19 cellular contexts compared by ENCODE assay signal in genomic region chr15:60301024-60301423, GRCh38.
DNase-seq lines count a peak whose midpoint lies in the region; ATAC-seq, FAIRE-seq and TF ChIP-seq lines count a peak whose summit lies in the region.
"Had no signal": no experiment of that assay in that cellular context is flagged by ENCODE, and none has a peak within 500 bp of the region (broad histone marks: within the 10 kb centered on the region; RNA-seq: fewer than 3 reads in every experiment).

No MANE protein-coding gene starts in this region.

- CTCF ChIA-PET in K562 (lab: Yijun Ruan, JAX; ENCODE audit: low intra/inter-chr PET ratio) = no interaction called here

- no peaks in the 10 kb centered on the region for H3K4me1 ChIP-seq in K562 (replicated peaks in 1 of 2; ENCODE audit: control insufficient read depth in 2 of 2, insufficient read depth in 2 of 2, low read length in 2 of 2)
- H3K4me1 ChIP-seq: colonic mucosa had no signal

- H3K9ac ChIP-seq in K562 (ENCODE audit: insufficient read depth in 1 of 2, low read depth in 2 of 2, low read length in 2 of 2) = no peak overlapping the region

- TF ChIP-seq CTCF in HFFc6 (IDR thresholded peaks at IDR 0.05) (no peak), K562 (IDR thresholded peaks at IDR 0.05 in 2 of 3, conservative IDR thresholded peaks at IDR 0.05 in 1 of 3; ENCODE audit: insufficient read depth in 2 of 3, low read depth in 1 of 3, low read length in 3 of 3) (no peak)

- TF ChIP-seq EP300 in K562 (IDR thresholded peaks at IDR 0.05; ENCODE audit: low read length) = no peak

- H3K4me3 ChIP-seq in K562 = no peak overlapping the region
- H3K4me3 ChIP-seq: colonic mucosa, gastroesophageal sphincter had no signal

- no peak for TF ChIP-seq POLR2A in K562 (conservative IDR thresholded peaks at IDR 0.05)
- TF ChIP-seq POLR2A in GM18505 (IDR thresholded peaks at IDR 0.05; ENCODE audit: borderline replicate concordance, extremely low read depth, insufficient read depth, insufficient read length) = no peak

- BruUV-seq in K562 (replicated peaks; lab: Mats Ljungman, UMichigan) = no TSS peak

- no peaks in the 10 kb centered on the region for H3K9me3 Mint-ChIP-seq in HFFc6
- H3K9me3 Mint-ChIP-seq: natural killer cell treated with Interleukin-12 subunit alpha and Interleukin-12 subunit beta and Interleukin-15 and Interleukin-18, amount 100 ng/mL, for 72 hours had no signal

- 0% methylated on average over 1 of the region's 1 CpG for WGBS in K562 (ENCODE audit: insufficient coverage, low coverage, missing lambda C conversion rate)

- no peaks in the 10 kb centered on the region for H3K9me3 ChIP-seq in K562 (replicated peaks; ENCODE audit: control insufficient read depth, insufficient read depth, low read depth, low read length)
- H3K9me3 ChIP-seq: colonic mucosa had no signal

- no peak overlapping the region for H3K27ac ChIP-seq in K562 (ENCODE audit: extremely low read depth, low read depth, low read length)
- H3K27ac ChIP-seq: colonic mucosa, gastroesophageal sphincter had no signal

- in situ Hi-C loops in K562 (cut with MboI) = no loop called here

- H3K27me3 ChIP-seq in K562 (ENCODE audit: control insufficient read depth in 2 of 2, insufficient read depth in 2 of 2, low read length in 2 of 2) = no peaks in the 10 kb centered on the region
- H3K27me3 ChIP-seq: colonic mucosa had no signal

- H4K20me1 ChIP-seq in K562 (replicated peaks; ENCODE audit: control insufficient read depth, insufficient read depth, low read length) = no peaks in the 10 kb centered on the region

- H3K4me3 Mint-ChIP-seq in HFFc6 = peak overlapping the region; percentile 47; the same call in 1 of the 2 replicates
- H3K4me3 Mint-ChIP-seq: activated B cell treated with CpG ODN at 0.5 μM for 24 hours; activated naive CD8-positive, alpha-beta T cell treated with anti-CD3 and anti-CD28 coated beads, Interleukin-2, amount 10 ng/mL, durations not matched to agents 7 days and 5 days; brain; IgD-negative memory B cell; natural killer cell treated with Interleukin-12 subunit alpha and Interleukin-12 subunit beta and Interleukin-15 and Interleukin-18, amount 100 ng/mL, for 72 hours had no signal

- no peak overlapping the region for H3K27ac Mint-ChIP-seq in HFFc6
- H3K27ac Mint-ChIP-seq: activated B cell treated with CpG ODN at 0.5 μM for 24 hours; activated naive CD8-positive, alpha-beta T cell treated with anti-CD3 and anti-CD28 coated beads, Interleukin-2, amount 10 ng/mL, durations not matched to agents 7 days and 5 days; natural killer cell treated with Interleukin-12 subunit alpha and Interleukin-12 subunit beta and Interleukin-15 and Interleukin-18, amount 100 ng/mL, for 72 hours had no signal

- intact Hi-C loops in K562 (cut with micrococcal nuclease) = no loop called here

- peak; percentile 39 for DNase-seq in COR-L47 (lab: John Stamatoyannopoulos, UW)
- DNase-seq in HFFc6 = no peak
- DNase-seq in NCI-H345 treated with DMSO at 0.1 percent for 48 hours (lab: John Stamatoyannopoulos, UW; ENCODE audit: unreplicated experiment) = peak; percentile 20
- peak; percentile 13 to 36 (median 24) for DNase-seq in K562 (ENCODE audit: extremely low read depth in 1 of 4, low spot score in 3 of 4)
- DNase-seq in effector CD8-positive, alpha-beta T cell (lab: John Stamatoyannopoulos, UW) = no peak
- DNase-seq in NCI-H526 (lab: John Stamatoyannopoulos, UW) = no peak
- DNase-seq: activated B cell treated with CpG ODN at 0.5 μM for 24 hours; activated naive CD8-positive, alpha-beta T cell treated with anti-CD3 and anti-CD28 coated beads, Interleukin-2, amount 10 ng/mL, durations not matched to agents 7 days and 5 days; colonic mucosa; GF-D8; NCI-H1105; SHP77; stimulated activated CD4-positive, alpha-beta T cell treated with anti-CD3 and anti-CD28 coated beads, Interleukin-2, amount 100 ng/mL, for 24 hours had no signal

- ATAC-seq in K562 = peak; percentile 70; the same call in 2 of the 3 replicates
- no peak for ATAC-seq in GM18505 (IDR thresholded peaks at IDR 0.05; ENCODE audit: unreplicated experiment)
- no peak for ATAC-seq in HG02610 (IDR thresholded peaks at IDR 0.05; ENCODE audit: unreplicated experiment)
- ATAC-seq: gastroesophageal sphincter; natural killer cell treated with Interleukin-12 subunit alpha and Interleukin-12 subunit beta and Interleukin-15 and Interleukin-18, amount 100 ng/mL, for 72 hours had no signal

- no peak overlapping the region for H3K4me2 ChIP-seq in K562 (ENCODE audit: insufficient read depth, low read length)

- H3K9me1 ChIP-seq in K562 (ENCODE audit: control insufficient read depth, insufficient read depth, low read length) = no peaks in the 10 kb centered on the region

- no peak for FAIRE-seq in K562 (lab: Jason Lieb, UNC)

- no peak for TF ChIP-seq RAD21 in K562 (CRISPR knock-in tag; conservative IDR thresholded peaks at IDR 0.05 in 1 of 2, IDR thresholded peaks at IDR 0.05 in 1 of 2)

- H2AFZ ChIP-seq in K562 (ENCODE audit: low read depth, low read length) = peak overlapping the region; percentile 20; the same call in 1 of the 2 replicates

- no peaks in the 10 kb centered on the region for H3K79me2 ChIP-seq in K562 (ENCODE audit: control insufficient read depth, insufficient read depth, low read length)

- H3K4me1 Mint-ChIP-seq in HFFc6 (ENCODE audit: low read depth) = peaks cover 8% of the 10 kb centered on the region
- H3K4me1 Mint-ChIP-seq: activated B cell treated with CpG ODN at 0.5 μM for 24 hours; activated naive CD8-positive, alpha-beta T cell treated with anti-CD3 and anti-CD28 coated beads, Interleukin-2, amount 10 ng/mL, durations not matched to agents 7 days and 5 days; IgD-negative memory B cell had no signal

- H3K27me3 Mint-ChIP-seq in HFFc6 (ENCODE audit: insufficient read depth) = peaks cover 6% of the 10 kb centered on the region; the same call in 1 of the 2 replicates

- POLR2A ChIA-PET in K562 (lab: Yijun Ruan, JAX) = interaction anchor here (0.7 kb wide), 1 partner anchor 12 kb away, joined by 3 read pairs; no protein-coding TSS in a partner anchor

- H3K36me3 Mint-ChIP-seq in HFFc6 (ENCODE audit: low read depth) = no peaks in the 10 kb centered on the region
- H3K36me3 Mint-ChIP-seq: activated naive CD8-positive, alpha-beta T cell treated with anti-CD3 and anti-CD28 coated beads, Interleukin-2, amount 10 ng/mL, durations not matched to agents 7 days and 5 days; brain; IgD-negative memory B cell; natural killer cell treated with Interleukin-12 subunit alpha and Interleukin-12 subunit beta and Interleukin-15 and Interleukin-18, amount 100 ng/mL, for 72 hours had no signal

- H3K36me3 ChIP-seq in K562 (ENCODE audit: control insufficient read depth, insufficient read depth, low read length) = no peaks in the 10 kb centered on the region
- H3K36me3 ChIP-seq: colonic mucosa, gastroesophageal sphincter had no signal

TF ChIP-seq in K562, 482 proteins besides CTCF, POLR2A, EP300 and RAD21 (continues in another document):
- TF ChIP-seq ESRRA (IDR thresholded peaks at IDR 0.05; ENCODE audit: borderline replicate concordance, low read depth) = no peak
- TF ChIP-seq GATA2 (CRISPR knock-in tag; IDR thresholded peaks at IDR 0.05) = no peak
- TF ChIP-seq HMGN3 (IDR thresholded peaks at IDR 0.05; ENCODE audit: borderline replicate concordance, extremely low read depth, insufficient read length, low read depth, low read length) = no peak
- TF ChIP-seq RREB1 (CRISPR knock-in tag; IDR thresholded peaks at IDR 0.05) = no peak
- TF ChIP-seq NFYB (IDR thresholded peaks at IDR 0.05; ENCODE audit: extremely low read depth, insufficient read length) = peak; percentile 29
- no peak for TF ChIP-seq NFRKB (IDR thresholded peaks at IDR 0.05; ENCODE audit: low read depth)

Comparison
In these comparisons a context has a peak if more than half of its experiments do, and no peak if none do; other contexts are left out.
1. DNase-seq: peak in COR-L47 (single experiment), NCI-H345 treated with DMSO at 0.1 percent for 48 hours (single experiment) and K562 (4 of 4); none in HFFc6 (single experiment), effector CD8-positive, alpha-beta T cell (single experiment) and NCI-H526 (0 of 2).